ENCODE assay signal across 30 cellular contexts in the genomic region with DNA sequence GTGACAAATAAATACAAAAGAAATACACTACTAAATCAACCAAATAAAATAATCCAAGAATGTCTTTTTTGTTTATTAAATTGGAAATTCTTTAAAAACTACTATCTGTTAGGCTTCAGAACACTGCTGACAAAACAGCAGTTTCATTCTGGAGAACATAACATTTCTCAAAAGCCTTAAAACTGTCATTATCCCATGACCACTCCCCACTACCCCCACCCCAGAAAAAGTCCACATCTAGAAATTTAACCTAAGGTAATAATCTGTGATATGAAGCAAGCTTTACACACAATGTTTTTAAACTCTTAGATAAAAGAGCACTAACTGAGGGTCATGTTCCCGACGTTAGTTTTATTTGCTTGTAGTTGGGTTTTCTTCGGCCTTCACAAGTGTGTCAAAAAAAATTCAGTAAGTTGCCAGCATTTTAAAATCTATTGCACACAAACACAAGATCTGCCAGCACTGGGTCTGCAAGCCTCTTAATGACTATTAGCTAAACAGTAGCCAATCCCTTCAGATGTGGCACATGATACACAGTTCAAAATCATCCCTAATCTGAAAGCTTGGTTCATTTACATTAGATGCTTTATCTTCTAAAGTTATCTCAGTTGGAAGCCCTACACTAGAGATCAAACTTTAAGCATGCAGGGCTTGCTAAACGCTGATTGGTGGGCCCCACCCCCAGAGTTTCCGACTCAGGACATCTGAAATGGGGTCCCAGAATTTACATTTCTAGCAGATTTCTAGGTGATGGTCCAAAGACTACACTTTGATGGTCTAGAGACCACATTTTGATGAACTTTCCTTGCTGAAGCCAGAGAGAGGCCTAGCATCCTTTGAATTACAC.
A peak's percentile ranks its signal among the peaks of the same experiment; 100 is the strongest.
DNase-seq lines count a peak whose midpoint lies in the region; ATAC-seq and TF ChIP-seq lines count a peak whose summit lies in the region.
"Had no signal": no experiment of that assay in that cellular context is flagged by ENCODE, and none has a peak within 500 bp of the region (broad histone marks: within the 10 kb centered on the region; RNA-seq: fewer than 3 reads in every experiment).

No MANE protein-coding gene starts in this region.

- no peaks in the 10 kb centered on the region for H3K9me3 ChIP-seq in left ventricle myocardium inferior (replicated peaks)
- no peaks in the 10 kb centered on the region for H3K9me3 ChIP-seq in heart left ventricle
- H3K9me3 ChIP-seq in endodermal cell (ENCODE audit: control insufficient read depth, low read length) = no peaks in the 10 kb centered on the region
- H3K9me3 ChIP-seq: esophagus squamous epithelium, prostate gland, stomach had no signal

- intact Hi-C loops in left ventricle myocardium inferior (cut with micrococcal nuclease) = no loop called here
- intact Hi-C loops in heart left ventricle (cut with DNase I) = loop anchor here in 2 of 10 donors (5.0 kb wide), 2 partner anchors 44 to 69 kb away; no protein-coding TSS in a partner anchor
- intact Hi-C loops in activated T-helper 2 cell treated with anti-CD3 and anti-CD28 coated beads, Interferon-gamma antibody, Interleukin-2, Interleukin-4, amounts not matched to agents 10 μg/mL and 5 μg/mL and 100 μg/mL, durations not matched to agents 14 hours and 24 hours and 36 hours (cut with micrococcal nuclease) = no loop called here

- H3K4me1 ChIP-seq in left ventricle myocardium inferior = peaks cover 87% of the 10 kb centered on the region
- peaks cover 8 to 91% (median 69%) of the 10 kb centered on the region in 12 donors for H3K4me1 ChIP-seq in heart left ventricle
- peaks cover 4% of the 10 kb centered on the region for H3K4me1 ChIP-seq in endodermal cell (ENCODE audit: control insufficient read depth, insufficient read depth, low read length)
- H3K4me1 ChIP-seq: prostate gland had no signal

- H3K36me3 Mint-ChIP-seq in endodermal cell (ENCODE audit: low read depth) = no peaks in the 10 kb centered on the region
- H3K36me3 Mint-ChIP-seq in mesothelial cell of epicardium = peaks cover 2% of the 10 kb centered on the region
- peaks cover 32% of the 10 kb centered on the region for H3K36me3 Mint-ChIP-seq in activated T-helper 2 cell treated with anti-CD3 and anti-CD28 coated beads, Interferon-gamma antibody, Interleukin-2, Interleukin-4, amounts not matched to agents 10 μg/mL and 5 μg/mL and 100 μg/mL, durations not matched to agents 14 hours and 24 hours and 36 hours (ENCODE audit: low read depth)
- peaks cover 2% of the 10 kb centered on the region for H3K36me3 Mint-ChIP-seq in progenitor cell of endocrine pancreas (ENCODE audit: insufficient read depth)

- ATAC-seq in heart left ventricle = no peak
- ATAC-seq: HCT116 had no signal

- H3K27me3 ChIP-seq in left ventricle myocardium inferior (ENCODE audit: low read depth) = no peaks in the 10 kb centered on the region
- H3K27me3 ChIP-seq in heart left ventricle = no peaks in the 10 kb centered on the region
- H3K27me3 ChIP-seq in endodermal cell (ENCODE audit: control insufficient read depth, insufficient read depth, low read length, poor library complexity, severe bottlenecking) = no peaks in the 10 kb centered on the region
- H3K27me3 ChIP-seq: esophagus squamous epithelium, stomach had no signal

- peaks cover 50% of the 10 kb centered on the region for H3K4me1 Mint-ChIP-seq in endodermal cell
- H3K4me1 Mint-ChIP-seq in mesothelial cell of epicardium = peaks cover 60% of the 10 kb centered on the region
- peaks cover 51% of the 10 kb centered on the region for H3K4me1 Mint-ChIP-seq in activated T-helper 2 cell treated with anti-CD3 and anti-CD28 coated beads, Interferon-gamma antibody, Interleukin-2, Interleukin-4, amounts not matched to agents 10 μg/mL and 5 μg/mL and 100 μg/mL, durations not matched to agents 14 hours and 24 hours and 36 hours (ENCODE audit: low read depth)
- peaks cover 49% of the 10 kb centered on the region for H3K4me1 Mint-ChIP-seq in progenitor cell of endocrine pancreas (ENCODE audit: low read depth)

- H3K4me3 ChIP-seq in left ventricle myocardium inferior (no peak overlapping the region), heart left ventricle (no peak overlapping the region), endodermal cell (ENCODE audit: low read length) (no peak overlapping the region)
- H3K4me3 ChIP-seq: esophagus squamous epithelium, lung, prostate gland, skin epidermis, stomach had no signal

- peak overlapping the region; percentile 66 for H3K27ac Mint-ChIP-seq in endodermal cell
- peak overlapping the region; percentile 68 for H3K27ac Mint-ChIP-seq in mesothelial cell of epicardium
- no peak overlapping the region for H3K27ac Mint-ChIP-seq in activated T-helper 2 cell treated with anti-CD3 and anti-CD28 coated beads, Interferon-gamma antibody, Interleukin-2, Interleukin-4, amounts not matched to agents 10 μg/mL and 5 μg/mL and 100 μg/mL, durations not matched to agents 14 hours and 24 hours and 36 hours
- no peak overlapping the region for H3K27ac Mint-ChIP-seq in progenitor cell of endocrine pancreas
- H3K27ac Mint-ChIP-seq: T-helper 1 cell treated with Interleukin-12 subunit alpha and Interleukin-12 subunit beta and Interleukin-4 antibody, amounts not matched to agents 30 μg/mL and 1 μg/mL, for 36 hours had no signal

- DNase-seq in left ventricle myocardium inferior = no peak
- no peak for DNase-seq in heart left ventricle
- DNase-seq in endodermal cell = no peak
- DNase-seq in mesothelial cell of epicardium (ENCODE audit: low spot score in 2 of 2, unreplicated experiment in 2 of 2) = no peak
- DNase-seq in SIG-M5 treated with dmso at 0.1 percent for 504 hours (lab: John Stamatoyannopoulos, UW; ENCODE audit: unreplicated experiment) = no peak
- DNase-seq in activated T-helper 2 cell treated with anti-CD3 and anti-CD28 coated beads, Interferon-gamma antibody, Interleukin-2, Interleukin-4, amounts not matched to agents 10 μg/mL and 5 μg/mL and 100 μg/mL, durations not matched to agents 14 hours and 24 hours and 36 hours (ENCODE audit: low spot score) = no peak
- no peak for DNase-seq in progenitor cell of endocrine pancreas (ENCODE audit: low spot score, unreplicated experiment)
- DNase-seq in SK-N-DZ (ENCODE audit: low spot score) = no peak
- DNase-seq: activated CD4-positive, alpha-beta T cell treated with anti-CD3 and anti-CD28 coated beads, Interleukin-2, amount 50 U/mL, for 48 hours; activated gamma-delta T cell treated with Interleukin-2 at 50 U/mL for 16 hours; amniotic stem cell; C1 segment of cervical spinal cord; DMS153; effector CD4-positive, alpha-beta T cell; esophagus squamous epithelium; GF-D8; KG1; NCI-H1048; NCI-H2107; NCI-H524 treated with DMSO at 0.1 percent for 48 hours; SHP77; stimulated activated CD4-positive, alpha-beta T cell treated with anti-CD3 and anti-CD28 coated beads, Interleukin-4, amount 100 ng/mL, for 1 hour; stomach; WERI-Rb-1 had no signal

- WGBS in heart left ventricle, 4 donors = 23 to 36% (median 32%) methylated on average over 5 of the region's 5 CpGs
- 51 to 56% methylated on average over 2 to 5 of the region's 5 CpGs for WGBS in endodermal cell (ENCODE audit: insufficient coverage in 1 of 2, insufficient read length in 1 of 2), 2 experiments

- H3K9me3 Mint-ChIP-seq in endodermal cell (no peaks in the 10 kb centered on the region), mesothelial cell of epicardium (peaks cover 5% of the 10 kb centered on the region), progenitor cell of endocrine pancreas (ENCODE audit: low read depth) (no peaks in the 10 kb centered on the region)
- no peaks in the 10 kb centered on the region for H3K9me3 Mint-ChIP-seq in activated T-helper 2 cell treated with anti-CD3 and anti-CD28 coated beads, Interferon-gamma antibody, Interleukin-2, Interleukin-4, amounts not matched to agents 10 μg/mL and 5 μg/mL and 100 μg/mL, durations not matched to agents 14 hours and 24 hours and 36 hours
- H3K9me3 Mint-ChIP-seq: central memory CD8-positive, alpha-beta T cell; T-helper 1 cell treated with Interleukin-12 subunit alpha and Interleukin-12 subunit beta and Interleukin-4 antibody, amounts not matched to agents 30 μg/mL and 1 μg/mL, for 36 hours had no signal

- TF ChIP-seq CTCF in left ventricle myocardium inferior (IDR thresholded peaks at IDR 0.05; ENCODE audit: borderline replicate concordance) (no peak), heart left ventricle (IDR thresholded peaks at IDR 0.05) (no peak), endodermal cell (conservative IDR thresholded peaks at IDR 0.05) (no peak), mesothelial cell of epicardium (IDR thresholded peaks at IDR 0.05; ENCODE audit: unreplicated experiment) (no peak), progenitor cell of endocrine pancreas (IDR thresholded peaks at IDR 0.05; ENCODE audit: unreplicated experiment) (no peak)

- no peaks in the 10 kb centered on the region for H3K27me3 Mint-ChIP-seq in endodermal cell (ENCODE audit: insufficient read depth)
- no peaks in the 10 kb centered on the region for H3K27me3 Mint-ChIP-seq in mesothelial cell of epicardium (ENCODE audit: low read depth)
- H3K27me3 Mint-ChIP-seq in activated T-helper 2 cell treated with anti-CD3 and anti-CD28 coated beads, Interferon-gamma antibody, Interleukin-2, Interleukin-4, amounts not matched to agents 10 μg/mL and 5 μg/mL and 100 μg/mL, durations not matched to agents 14 hours and 24 hours and 36 hours (ENCODE audit: low read depth) = no peaks in the 10 kb centered on the region
- no peaks in the 10 kb centered on the region for H3K27me3 Mint-ChIP-seq in progenitor cell of endocrine pancreas
- H3K27me3 Mint-ChIP-seq: central memory CD8-positive, alpha-beta T cell had no signal

- H3K4me3 Mint-ChIP-seq in endodermal cell (no peak overlapping the region), mesothelial cell of epicardium (no peak overlapping the region), progenitor cell of endocrine pancreas (ENCODE audit: low read depth) (no peak overlapping the region)
- no peak overlapping the region for H3K4me3 Mint-ChIP-seq in activated T-helper 2 cell treated with anti-CD3 and anti-CD28 coated beads, Interferon-gamma antibody, Interleukin-2, Interleukin-4, amounts not matched to agents 10 μg/mL and 5 μg/mL and 100 μg/mL, durations not matched to agents 14 hours and 24 hours and 36 hours (ENCODE audit: low read depth)
- H3K4me3 Mint-ChIP-seq: central memory CD8-positive, alpha-beta T cell; T-helper 1 cell treated with Interleukin-12 subunit alpha and Interleukin-12 subunit beta and Interleukin-4 antibody, amounts not matched to agents 30 μg/mL and 1 μg/mL, for 36 hours had no signal

- no peak for TF ChIP-seq POLR2A in heart left ventricle (IDR thresholded peaks at IDR 0.05)

- H3K36me3 ChIP-seq in left ventricle myocardium inferior (no peaks in the 10 kb centered on the region), heart left ventricle (no peaks in the 10 kb centered on the region), endodermal cell (ENCODE audit: control insufficient read depth, insufficient read depth, low read length) (no peaks in the 10 kb centered on the region)
- H3K36me3 ChIP-seq: prostate gland, stomach, WERI-Rb-1 had no signal

- H3K27ac ChIP-seq in left ventricle myocardium inferior (replicated peaks) (peak overlapping the region; percentile 81), heart left ventricle (peak overlapping the region in 3 of 12 donors; percentile 1 to 71 (median 4)), endodermal cell (ENCODE audit: low read depth, low read length) (no peak overlapping the region)
- H3K27ac ChIP-seq: esophagus squamous epithelium, prostate gland, skin epidermis, stomach, WERI-Rb-1 had no signal

- H3K9ac ChIP-seq in endodermal cell (ENCODE audit: extremely low read depth, low read length, poor library complexity, severe bottlenecking) = no peak overlapping the region

Comparison
In these comparisons a context has a peak if more than half of its experiments do, and no peak if none do; other contexts are left out.
1. H3K27ac Mint-ChIP-seq: peak in endodermal cell (single experiment) and mesothelial cell of epicardium (single experiment); none in activated T-helper 2 cell treated with anti-CD3 and anti-CD28 coated beads, Interferon-gamma antibody, Interleukin-2, Interleukin-4, amounts not matched to agents 10 μg/mL and 5 μg/mL and 100 μg/mL, durations not matched to agents 14 hours and 24 hours and 36 hours (single experiment) and progenitor cell of endocrine pancreas (single experiment).